ENCODE assay signal across 8 cellular contexts in the genomic region with DNA sequence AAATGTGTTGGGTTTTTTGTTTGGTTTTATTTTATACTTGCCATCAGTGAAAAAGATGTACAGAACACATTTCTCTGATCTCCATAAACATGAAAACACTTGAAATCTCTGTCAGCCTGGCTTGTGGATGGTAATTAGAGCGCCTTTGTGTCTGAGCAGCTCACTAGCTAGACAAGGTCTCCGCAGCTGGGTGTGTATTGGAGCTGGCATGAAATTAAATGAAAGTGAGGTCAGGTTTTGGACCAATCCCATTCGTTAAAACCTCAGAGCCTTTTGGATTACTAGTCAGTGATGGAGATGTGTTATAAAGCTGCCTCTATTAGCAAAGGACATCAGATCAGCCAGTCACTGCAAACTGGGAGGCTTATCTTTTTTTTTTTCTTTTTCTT. TPM values are rescaled to one million over a fixed set of nuclear protein-coding genes. Genes with fewer than 3 reads are reported as not detected.
DNase-seq lines count a peak whose midpoint lies in the region; ATAC-seq and TF ChIP-seq lines count a peak whose summit lies in the region.

No MANE protein-coding gene starts in this region.

- no peaks in the 10 kb centered on the region for H3K9me3 Mint-ChIP-seq in neural crest cell
- H3K9me3 Mint-ChIP-seq in stimulated activated memory B cell treated with anti-CD40 and anti-IgM and Interleukin-4, amounts not matched to agents 10 μg/mL and 1 μg/mL and 100 μg/mL, for 72 hours: no peaks in the 10 kb centered on the region

- intact Hi-C loops in dorsolateral prefrontal cortex (cut with DNase I): no loop called here

- peak overlapping the region in 58 of 59 donors; percentile 6 to 100 (median 97) for H3K27ac ChIP-seq in dorsolateral prefrontal cortex

- H3K4me1 Mint-ChIP-seq in neural crest cell: peaks cover 25% of the 10 kb centered on the region
- H3K4me1 Mint-ChIP-seq in stimulated activated memory B cell treated with anti-CD40 and anti-IgM and Interleukin-4, amounts not matched to agents 10 μg/mL and 1 μg/mL and 100 μg/mL, for 72 hours: peaks cover 38% of the 10 kb centered on the region

- H3K27me3 ChIP-seq in dorsolateral prefrontal cortex: no peaks in the 10 kb centered on the region

- peak; percentile 63 for DNase-seq in ELF-1 (ENCODE audit: low read depth, low spot score)
- peak; percentile 55 for DNase-seq in NCI-H2029 (lab: John Stamatoyannopoulos, UW)
- DNase-seq in dorsolateral prefrontal cortex: peak in 2 of 10 donors; percentile 37 to 51
- no peak for DNase-seq in neural crest cell (ENCODE audit: low read depth, low spot score)
- DNase-seq in cerebellar cortex (ENCODE audit: low spot score): no peak

- TF ChIP-seq CTCF in dorsolateral prefrontal cortex (IDR thresholded peaks at IDR 0.05 in 54 of 56, conservative IDR thresholded peaks at IDR 0.05 in 2 of 56; ENCODE audit: low read depth in 1 of 56, partially characterized antibody in 56 of 56) (peak in 1 of 56 donors; percentile 5), neural crest cell (conservative IDR thresholded peaks at IDR 0.05) (no peak)

- peak overlapping the region in 53 of 59 donors; percentile 63 to 88 (median 77) for H3K4me3 ChIP-seq in dorsolateral prefrontal cortex

- no peak overlapping the region for H3K27ac Mint-ChIP-seq in neural crest cell (ENCODE audit: unreplicated experiment)
- H3K27ac Mint-ChIP-seq in stimulated activated memory B cell treated with anti-CD40 and anti-IgM and Interleukin-4, amounts not matched to agents 10 μg/mL and 1 μg/mL and 100 μg/mL, for 72 hours: no peak overlapping the region

- ATAC-seq in HG03520 (IDR thresholded peaks at IDR 0.05; ENCODE audit: unreplicated experiment) (no peak), GM18909 (IDR thresholded peaks at IDR 0.05; ENCODE audit: poor library complexity, unreplicated experiment) (no peak)
- no peak for ATAC-seq in stimulated activated memory B cell treated with anti-CD40 and anti-IgM and Interleukin-4, amounts not matched to agents 10 μg/mL and 1 μg/mL and 100 μg/mL, for 72 hours

- H3K4me3 Mint-ChIP-seq in neural crest cell: peak overlapping the region; percentile 87
- no peak overlapping the region for H3K4me3 Mint-ChIP-seq in stimulated activated memory B cell treated with anti-CD40 and anti-IgM and Interleukin-4, amounts not matched to agents 10 μg/mL and 1 μg/mL and 100 μg/mL, for 72 hours

- no peaks in the 10 kb centered on the region for H3K36me3 Mint-ChIP-seq in neural crest cell (ENCODE audit: low read depth)
- no peaks in the 10 kb centered on the region for H3K36me3 Mint-ChIP-seq in stimulated activated memory B cell treated with anti-CD40 and anti-IgM and Interleukin-4, amounts not matched to agents 10 μg/mL and 1 μg/mL and 100 μg/mL, for 72 hours

- H3K27me3 Mint-ChIP-seq in neural crest cell (ENCODE audit: low read depth): peaks cover 62% of the 10 kb centered on the region
- H3K27me3 Mint-ChIP-seq in stimulated activated memory B cell treated with anti-CD40 and anti-IgM and Interleukin-4, amounts not matched to agents 10 μg/mL and 1 μg/mL and 100 μg/mL, for 72 hours: no peaks in the 10 kb centered on the region

RNA-seq across cellular contexts. Expression of a gene that starts 2.7 kb away (rescaled TPM):
- total RNA-seq in dorsolateral prefrontal cortex (10 to 100 TPM in 1 of 120 experiments, 1 to 10 TPM in 119; 3.9 to 10.3 (median 6.2) TPM), neural crest cell (1.6 and 2.2 TPM in 2 replicates)

RNA-seq across cellular contexts. Expression of a gene that starts 12.7 kb away (rescaled TPM):
- total RNA-seq in dorsolateral prefrontal cortex (10 to 100 TPM in 38 of 120 experiments, 1 to 10 TPM in 82; 3.9 to 17.4 (median 9.0) TPM), neural crest cell (8.6 and 8.8 TPM in 2 replicates)

RNA-seq across cellular contexts. Expression of a gene that starts 29.4 kb away (rescaled TPM):
- 10 to 100 TPM in 40 of 120 experiments, 1 to 10 TPM in 80; 3.1 to 20.2 (median 8.4) TPM for total RNA-seq in dorsolateral prefrontal cortex
- total RNA-seq in neural crest cell: 30.3 and 32.1 TPM in 2 replicates

Comparison
In these comparisons a context has a peak if more than half of its experiments do, and no peak if none do; other contexts are left out.
1. DNase-seq: peak in ELF-1 (single experiment) and NCI-H2029 (single experiment); none in neural crest cell (single experiment) and cerebellar cortex (single experiment).